In genomic region chr6:97282238-97282725, GRCh38 we compare ENCODE assay signal across 8 cellular contexts. TPM values are rescaled to one million over a fixed set of nuclear protein-coding genes. Genes with fewer than 3 reads are reported as not detected.
A peak's percentile ranks its signal among the peaks of the same experiment; 100 is the strongest.
DNase-seq lines count a peak whose midpoint lies in the region; ATAC-seq and TF ChIP-seq lines count a peak whose summit lies in the region.

No MANE protein-coding gene starts in this region.

- peak; percentile 41 for DNase-seq in DMS53 (lab: John Stamatoyannopoulos, UW)
- DNase-seq in DMS53 treated with DMSO at 0.1 percent for 48 hours (lab: John Stamatoyannopoulos, UW; ENCODE audit: unreplicated experiment): no peak
- peak; percentile 14 for DNase-seq in NCI-H526 treated with DMSO at 0.1 percent for 48 hours (lab: John Stamatoyannopoulos, UW)
- DNase-seq in choroid plexus epithelial cell (ENCODE audit: low read depth): peak; percentile 26
- no peak for DNase-seq in NCI-H2196 (lab: John Stamatoyannopoulos, UW; ENCODE audit: unreplicated experiment)
- DNase-seq in midbrain (lab: John Stamatoyannopoulos, UW): no peak

- no peak for TF ChIP-seq CTCF in choroid plexus epithelial cell (conservative IDR thresholded peaks at IDR 0.05; ENCODE audit: low read depth, low read length)

- ATAC-seq in GM21825 (IDR thresholded peaks at IDR 0.05; ENCODE audit: unreplicated experiment): peak; percentile 10

- H3K4me3 ChIP-seq in choroid plexus epithelial cell (ENCODE audit: low read depth, low read length): peak overlapping the region; percentile 96
- H3K4me3 ChIP-seq in mononuclear cell (ENCODE audit: low read length): peak overlapping the region; percentile 88

- H3K9me3 ChIP-seq in mononuclear cell (ENCODE audit: low read depth, low read length): no peaks in the 10 kb centered on the region

- peaks cover 10% of the 10 kb centered on the region for H3K4me1 ChIP-seq in mononuclear cell (ENCODE audit: insufficient read depth, low read length)

- no peaks in the 10 kb centered on the region for H3K27me3 ChIP-seq in mononuclear cell (ENCODE audit: insufficient read depth, low read length)

RNA-seq across cellular contexts. Expression of gene MMS22L, which starts 0.7 kb away (rescaled TPM):
- 10.2 TPM for total RNA-seq in mononuclear cell

Comparison
In these comparisons a context has a peak if more than half of its experiments do, and no peak if none do; other contexts are left out.
1. DNase-seq: peak in DMS53 (single experiment), NCI-H526 treated with DMSO at 0.1 percent for 48 hours (single experiment) and choroid plexus epithelial cell (single experiment); none in DMS53 treated with DMSO at 0.1 percent for 48 hours (single experiment), NCI-H2196 (single experiment) and midbrain (single experiment).